In genomic region chr6:157535354-157536217, GRCh38 we compare ENCODE assay signal across 8 cellular contexts.
DNase-seq lines count a peak whose midpoint lies in the region; ATAC-seq, FAIRE-seq and TF ChIP-seq lines count a peak whose summit lies in the region.

No MANE protein-coding gene starts in this region.

- H3K4me3 Mint-ChIP-seq in activated T-cell treated with anti-CD3 and anti-CD28 coated beads, Interleukin-2, amount 50 U/mL, for 4 hours = peak overlapping the region; percentile 25

- FAIRE-seq in RCC 7860 (lab: Jason Lieb, UNC) = peak; percentile 30

- no peaks in the 10 kb centered on the region for H3K36me3 Mint-ChIP-seq in activated T-cell treated with anti-CD3 and anti-CD28 coated beads, Interleukin-2, amount 50 U/mL, for 4 hours (ENCODE audit: insufficient read depth)

- DNase-seq in activated T-cell treated with anti-CD3 and anti-CD28 coated beads, Interleukin-2, amount 50 U/mL, for 4 hours = no peak
- no peak for DNase-seq in activated T-cell treated with anti-CD3 and anti-CD28 coated beads, Interleukin-2, amount 50 U/mL, for 48 hours
- DNase-seq in RCC 7860 (ENCODE audit: low spot score) (peak; percentile 47), epithelial cell of proximal tubule (ENCODE audit: low read depth) (peak; percentile 87), coronary artery (ENCODE audit: low spot score) (no peak)
- DNase-seq in activated CD4-positive, CD25-positive, alpha-beta regulatory T cell treated with anti-CD3 and anti-CD28 coated beads, Interleukin-2, amount 50 U/mL, for 72 hours = no peak

- H3K4me3 ChIP-seq in epithelial cell of proximal tubule (ENCODE audit: low read depth, low read length) = peak overlapping the region; percentile 7
- no peak overlapping the region for H3K4me3 ChIP-seq in skin epidermis
- no peak overlapping the region for H3K4me3 ChIP-seq in coronary artery

- H3K4me1 Mint-ChIP-seq in activated T-cell treated with anti-CD3 and anti-CD28 coated beads, Interleukin-2, amount 50 U/mL, for 4 hours (ENCODE audit: low read depth) = peaks cover 44% of the 10 kb centered on the region

- peak; percentile 89 to 91 for ATAC-seq in activated T-cell treated with anti-CD3 and anti-CD28 coated beads, Interleukin-2, amount 50 U/mL, for 4 hours
- peak; percentile 71 for ATAC-seq in HG02981 (IDR thresholded peaks at IDR 0.05; ENCODE audit: unreplicated experiment)

- TF ChIP-seq CTCF in epithelial cell of proximal tubule (conservative IDR thresholded peaks at IDR 0.05; ENCODE audit: low read depth, low read length) (no peak), coronary artery (IDR thresholded peaks at IDR 0.05) (no peak)

- H3K9me3 Mint-ChIP-seq in activated T-cell treated with anti-CD3 and anti-CD28 coated beads, Interleukin-2, amount 50 U/mL, for 4 hours = no peaks in the 10 kb centered on the region

- H3K27me3 Mint-ChIP-seq in activated T-cell treated with anti-CD3 and anti-CD28 coated beads, Interleukin-2, amount 50 U/mL, for 4 hours (ENCODE audit: low read depth) = no peaks in the 10 kb centered on the region

- H3K27ac ChIP-seq in skin epidermis (peak overlapping the region in 14 of 21 experiments; percentile 1 to 87 (median 48)), coronary artery (peak overlapping the region in 1 of 2 donors; percentile 57)

Comparison
In these comparisons a context has a peak if more than half of its experiments do, and no peak if none do; other contexts are left out.
1. DNase-seq: peak in RCC 7860 (single experiment) and epithelial cell of proximal tubule (single experiment); none in activated T-cell treated with anti-CD3 and anti-CD28 coated beads, Interleukin-2, amount 50 U/mL, for 4 hours (single experiment), activated T-cell treated with anti-CD3 and anti-CD28 coated beads, Interleukin-2, amount 50 U/mL, for 48 hours (0 of 2), coronary artery (single experiment) and activated CD4-positive, CD25-positive, alpha-beta regulatory T cell treated with anti-CD3 and anti-CD28 coated beads, Interleukin-2, amount 50 U/mL, for 72 hours (single experiment).